ENCODE assay signal across 9 cellular contexts in the genomic region with DNA sequence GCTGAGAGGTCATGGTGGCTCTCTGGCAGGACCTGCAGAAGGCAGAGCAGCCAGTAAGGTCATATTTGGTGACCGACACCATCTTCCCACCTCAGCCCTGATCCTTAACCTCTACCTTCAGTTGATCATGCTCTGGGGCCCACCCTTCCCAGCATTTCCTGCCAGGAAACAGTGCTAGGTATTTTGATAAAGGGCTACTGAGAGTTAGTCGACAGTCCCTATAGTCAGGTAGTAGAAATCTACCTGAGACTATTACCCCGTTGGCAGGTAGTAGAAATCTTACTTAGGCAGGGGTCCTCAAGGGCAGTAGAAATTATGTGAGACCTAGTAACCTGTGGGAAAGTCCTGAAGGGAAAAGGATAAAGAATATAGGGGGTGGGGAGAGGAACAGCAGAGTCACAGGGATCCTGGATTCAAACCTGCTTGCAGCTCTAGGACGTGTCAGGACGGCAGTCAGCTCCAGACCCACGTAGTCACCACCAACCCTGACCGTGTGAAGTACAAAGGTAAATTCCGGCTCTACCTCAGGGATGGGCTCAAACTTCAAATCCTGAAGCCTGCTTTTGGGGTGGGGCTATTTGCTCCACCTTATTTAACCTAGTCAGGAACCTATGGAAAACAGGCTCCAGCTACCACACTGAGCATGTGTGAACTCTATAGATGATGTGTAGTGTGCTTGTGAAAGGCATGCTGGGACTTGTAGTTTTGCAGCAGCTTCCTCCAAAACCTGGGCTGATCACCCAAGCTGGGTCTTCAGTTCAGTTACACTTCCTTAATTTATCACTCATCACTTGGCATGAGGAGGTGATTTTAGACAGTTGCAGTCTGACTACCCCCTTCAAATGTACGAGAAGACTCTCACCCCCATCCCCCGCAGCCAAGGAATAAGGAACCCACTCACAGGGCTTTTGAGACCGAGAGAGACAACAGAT. TPM values are rescaled to one million over a fixed set of nuclear protein-coding genes. Genes with fewer than 3 reads are reported as not detected.
A peak's percentile ranks its signal among the peaks of the same experiment; 100 is the strongest.
DNase-seq lines count a peak whose midpoint lies in the region; ATAC-seq and TF ChIP-seq lines count a peak whose summit lies in the region.
"Had no signal": no experiment of that assay in that cellular context is flagged by ENCODE, and none has a peak within 500 bp of the region (broad histone marks: within the 10 kb centered on the region; RNA-seq: fewer than 3 reads in every experiment).

A gene with protein sequence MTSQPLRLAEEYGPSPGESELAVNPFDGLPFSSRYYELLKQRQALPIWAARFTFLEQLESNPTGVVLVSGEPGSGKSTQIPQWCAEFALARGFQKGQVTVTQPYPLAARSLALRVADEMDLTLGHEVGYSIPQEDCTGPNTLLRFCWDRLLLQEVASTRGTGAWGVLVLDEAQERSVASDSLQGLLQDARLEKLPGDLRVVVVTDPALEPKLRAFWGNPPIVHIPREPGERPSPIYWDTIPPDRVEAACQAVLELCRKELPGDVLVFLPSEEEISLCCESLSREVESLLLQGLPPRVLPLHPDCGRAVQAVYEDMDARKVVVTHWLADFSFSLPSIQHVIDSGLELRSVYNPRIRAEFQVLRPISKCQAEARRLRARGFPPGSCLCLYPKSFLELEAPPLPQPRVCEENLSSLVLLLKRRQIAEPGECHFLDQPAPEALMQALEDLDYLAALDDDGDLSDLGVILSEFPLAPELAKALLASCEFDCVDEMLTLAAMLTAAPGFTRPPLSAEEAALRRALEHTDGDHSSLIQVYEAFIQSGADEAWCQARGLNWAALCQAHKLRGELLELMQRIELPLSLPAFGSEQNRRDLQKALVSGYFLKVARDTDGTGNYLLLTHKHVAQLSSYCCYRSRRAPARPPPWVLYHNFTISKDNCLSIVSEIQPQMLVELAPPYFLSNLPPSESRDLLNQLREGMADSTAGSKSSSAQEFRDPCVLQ (minus strand): TSS at position 515 of the 932 bp plus-strand sequence. CDS start 502 bp downstream, at position 13.

- H3K27ac ChIP-seq in DND-41 (ENCODE audit: low read length), result no peak within 1 kb of the TSS
- H3K27ac ChIP-seq: KMS-11 had no signal

- H3K9ac ChIP-seq in DND-41 (ENCODE audit: low read depth, low read length), result no peak within 1 kb of the TSS
- H3K9ac ChIP-seq: KMS-11 had no signal

- H3K27me3 ChIP-seq in DND-41 (ENCODE audit: insufficient read depth, low read length, poor library complexity), result no peaks in the 10 kb centered on the region

- H3K36me3 Mint-ChIP-seq in HFFc6 (ENCODE audit: low read depth), result peaks cover 30% of the 10 kb centered on the region

- TF ChIP-seq CTCF in DND-41 (IDR thresholded peaks at IDR 0.05; ENCODE audit: borderline replicate concordance, extremely low read depth, low read length, poor library complexity, severe bottlenecking), result no peak
- no peak for TF ChIP-seq CTCF in HFFc6 (IDR thresholded peaks at IDR 0.05)

- peaks cover 15% of the 10 kb centered on the region; the same call in 1 of the 2 replicates for H4K20me1 ChIP-seq in DND-41 (ENCODE audit: insufficient read depth, low read length)

- H3K4me3 ChIP-seq in DND-41 (ENCODE audit: low read depth in 1 of 2, low read length in 2 of 2), result no peak within 1 kb of the TSS

- H3K4me1 ChIP-seq in DND-41 (ENCODE audit: insufficient read depth, low read length), result peaks cover 27% of the 10 kb centered on the region

- no peaks in the 10 kb centered on the region for H3K9me3 Mint-ChIP-seq in HFFc6

- peaks cover 19% of the 10 kb centered on the region for H3K4me1 Mint-ChIP-seq in HFFc6 (ENCODE audit: low read depth)

- H2AFZ ChIP-seq in DND-41 (ENCODE audit: low read depth, low read length), result no peak within 1 kb of the TSS

- H3K9me3 ChIP-seq in DND-41 (ENCODE audit: insufficient read depth, low read length, severe bottlenecking), result no peaks in the 10 kb centered on the region

- DNase-seq in DND-41 (peak; percentile 31), HFFc6 (no peak), SW480 (ENCODE audit: low spot score) (peak; percentile 67), medulla oblongata (ENCODE audit: extremely low spot score) (peak; percentile 20), NCI-H226 (no peak)
- DNase-seq in effector CD4-positive, alpha-beta T cell, result no peak

- ATAC-seq in DND-41 (ENCODE audit: insufficient read depth, low read depth) (no peak), GM18511 (IDR thresholded peaks at IDR 0.05; ENCODE audit: unreplicated experiment) (no peak), GM21825 (IDR thresholded peaks at IDR 0.05; ENCODE audit: unreplicated experiment) (no peak)

- H3K4me3 Mint-ChIP-seq in HFFc6, result peak within 1 kb of the TSS; percentile 33; the same call in 1 of the 2 replicates

- peak within 1 kb of the TSS; percentile 87; the same call in 1 of the 2 replicates for H3K4me2 ChIP-seq in DND-41 (ENCODE audit: insufficient read depth, low read length)
- H3K4me2 ChIP-seq: KMS-11 had no signal

- H3K79me2 ChIP-seq in DND-41 (ENCODE audit: insufficient read depth, low read length), result peaks cover 35% of the 10 kb centered on the region

- H3K36me3 ChIP-seq in DND-41 (ENCODE audit: insufficient read depth, low read length), result peaks cover 41% of the 10 kb centered on the region

- H3K27ac Mint-ChIP-seq in HFFc6, result no peak within 1 kb of the TSS

- H3K27me3 Mint-ChIP-seq in HFFc6 (ENCODE audit: insufficient read depth), result peaks cover 6% of the 10 kb centered on the region

RNA-seq across cellular contexts. Expression of the gene that starts here (rescaled TPM):
- total RNA-seq in HFFc6 (2021; fragmentation: NEBNext Ultra II Directional; extraction: Animal tissue kit (Norgen Biotek cat#: 25700)), result under 1 TPM in 2 of 6 experiments, not detected in 4; 0.14 to 0.40 TPM

Comparison
In these comparisons a context has a peak if more than half of its experiments do, and no peak if none do; other contexts are left out.
1. DNase-seq: peak in DND-41 (single experiment), SW480 (single experiment) and medulla oblongata (single experiment); none in HFFc6 (single experiment), NCI-H226 (single experiment) and effector CD4-positive, alpha-beta T cell (single experiment).